In genomic region chr6:72826744-72827438, GRCh38 we compare ENCODE assay signal across 19 cellular contexts.
A peak's percentile ranks its signal among the peaks of the same experiment; 100 is the strongest.
DNase-seq lines count a peak whose midpoint lies in the region; ATAC-seq, FAIRE-seq and TF ChIP-seq lines count a peak whose summit lies in the region.
"Had no signal": no experiment of that assay in that cellular context is flagged by ENCODE, and none has a peak within 500 bp of the region (broad histone marks: within the 10 kb centered on the region; RNA-seq: fewer than 3 reads in every experiment).

No MANE protein-coding gene starts in this region.

- H3K4me2 ChIP-seq in PC-3 (ENCODE audit: low read length), result 0 out of 2 replicates have a peak overlapping the region, but pooled peaks have one; percentile 15
- H3K4me2 ChIP-seq in osteoblast (ENCODE audit: insufficient read depth, low read length), result no peak overlapping the region

- peaks cover 34% of the 10 kb centered on the region for H3K4me1 ChIP-seq in PC-3 (ENCODE audit: insufficient read depth, low read length)
- peaks cover 16% of the 10 kb centered on the region for H3K4me1 ChIP-seq in osteoblast (ENCODE audit: insufficient read depth, low read length)
- no peaks in the 10 kb centered on the region for H3K4me1 ChIP-seq in pancreas

- H3K36me3 ChIP-seq in PC-3 (ENCODE audit: low read depth, low read length) (no peaks in the 10 kb centered on the region), osteoblast (ENCODE audit: insufficient read depth, low read length) (no peaks in the 10 kb centered on the region), pancreas (no peaks in the 10 kb centered on the region)
- H3K36me3 ChIP-seq: MG63 had no signal

- H3K9me2 ChIP-seq in PC-3 (replicated peaks; ENCODE audit: low read length), result no peaks in the 10 kb centered on the region

- no peaks in the 10 kb centered on the region for H3F3A ChIP-seq in PC-3 (ENCODE audit: low read length, unreplicated experiment)

- H2AFZ ChIP-seq in PC-3 (ENCODE audit: low read length) (no peak overlapping the region), osteoblast (ENCODE audit: low read length) (no peak overlapping the region)

- no peak for TF ChIP-seq CTCF in PC-3 (conservative IDR thresholded peaks at IDR 0.05; ENCODE audit: low read depth, low read length)
- no peak for TF ChIP-seq CTCF in epithelial cell of esophagus (IDR thresholded peaks at IDR 0.05; ENCODE audit: insufficient read depth, low read depth, low read length, missing control alignments)
- no peak for TF ChIP-seq CTCF in osteoblast (IDR thresholded peaks at IDR 0.05; ENCODE audit: extremely low read depth, low read depth, low read length)
- TF ChIP-seq CTCF in pancreas (IDR thresholded peaks at IDR 0.05), result no peak

- no peaks in the 10 kb centered on the region for H3K79me2 ChIP-seq in PC-3 (ENCODE audit: low read length)
- no peaks in the 10 kb centered on the region for H3K79me2 ChIP-seq in osteoblast (ENCODE audit: insufficient read depth, low read length)

- CTCF ChIA-PET in PC-3 (lab: Charles Lee), result no interaction called here

- no peak for FAIRE-seq in pancreas (lab: Jason Lieb, UNC)
- FAIRE-seq: H1 had no signal

- H3K9ac ChIP-seq in PC-3 (ENCODE audit: low read length), result peak overlapping the region; percentile 7; the same call in 1 of the 2 replicates

- H3K4me3 ChIP-seq in PC-3 (ENCODE audit: low read length), result no peak overlapping the region
- H3K4me3 ChIP-seq in epithelial cell of esophagus (ENCODE audit: low read length), result no peak overlapping the region
- H3K4me3 ChIP-seq in osteoblast (ENCODE audit: insufficient read depth, low read length), result no peak overlapping the region
- H3K4me3 ChIP-seq in pancreas, result no peak overlapping the region
- H3K4me3 ChIP-seq: lung, MG63 had no signal

- 79 to 88% methylated on average over 1 of the region's 1 CpG for WGBS in pancreas, 2 donors

- H3K27me3 ChIP-seq in PC-3 (ENCODE audit: low read length), result no peaks in the 10 kb centered on the region
- H3K27me3 ChIP-seq in osteoblast (ENCODE audit: insufficient read depth, low read length), result no peaks in the 10 kb centered on the region
- H3K27me3 ChIP-seq in pancreas, result no peaks in the 10 kb centered on the region
- H3K27me3 ChIP-seq: MG63 had no signal

- no TSS peak for BruUV-seq in PC-3 (replicated peaks; lab: Mats Ljungman, UMichigan)

- ATAC-seq in PC-3 (peak; percentile 78), pancreas (no peak)
- ATAC-seq: effector memory CD8-positive, alpha-beta T cell had no signal

- POLR2A ChIA-PET in PC-3 (lab: Charles Lee; ENCODE audit: unreplicated experiment), result no interaction called here

- intact Hi-C loops in PC-3 (cut with micrococcal nuclease), result loop anchor here (5.0 kb wide), 1 partner anchor 125 kb away; no protein-coding TSS in a partner anchor
- intact Hi-C loops in pancreas (cut with DNase I), result no loop called here

- DNase-seq in EL, result peak; percentile 89
- peak; percentile 86 for DNase-seq in PC-3
- DNase-seq in epithelial cell of esophagus (ENCODE audit: low read depth), result peak; percentile 69
- no peak for DNase-seq in osteoblast (ENCODE audit: insufficient read length, low spot score, missing footprints)
- no peak for DNase-seq in NCI-H187 treated with DMSO at 0.1 percent for 48 hours (lab: John Stamatoyannopoulos, UW)
- no peak for DNase-seq in pancreas
- DNase-seq in medulla oblongata (ENCODE audit: extremely low spot score), result no peak
- no peak for DNase-seq in DMS79 (lab: John Stamatoyannopoulos, UW)
- DNase-seq: activated CD4-positive, alpha-beta T cell treated with anti-CD3 and anti-CD28 coated beads for 1 hour; COR-L47; effector memory CD8-positive, alpha-beta T cell; GF-D8; MG63; NCI-H187; nephron progenitor cell; retina; SIG-M5 had no signal

- no peaks in the 10 kb centered on the region for H3K9me3 ChIP-seq in PC-3 (ENCODE audit: low read length)
- H3K9me3 ChIP-seq in osteoblast (ENCODE audit: low read depth, low read length), result no peaks in the 10 kb centered on the region
- H3K9me3 ChIP-seq in pancreas, result no peaks in the 10 kb centered on the region
- H3K9me3 ChIP-seq: MG63 had no signal

- H3K27ac ChIP-seq in PC-3 (ENCODE audit: low read length) (peak overlapping the region; percentile 85), osteoblast (ENCODE audit: low read depth, low read length) (peak overlapping the region; percentile 74), pancreas (no peak overlapping the region)

- no peaks in the 10 kb centered on the region for H4K20me1 ChIP-seq in PC-3 (ENCODE audit: low read length)
- H4K20me1 ChIP-seq in osteoblast (ENCODE audit: insufficient read depth, low read length), result no peaks in the 10 kb centered on the region

Comparison
In these comparisons a context has a peak if more than half of its experiments do, and no peak if none do; other contexts are left out.
1. DNase-seq: peak in EL (single experiment), PC-3 (single experiment) and epithelial cell of esophagus (single experiment); none in osteoblast (single experiment), NCI-H187 treated with DMSO at 0.1 percent for 48 hours (single experiment), pancreas (0 of 6), medulla oblongata (single experiment) and DMS79 (single experiment).
2. H3K27ac ChIP-seq: peak in PC-3 (single experiment) and osteoblast (single experiment); none in pancreas (0 of 4).